Comparison of ENCODE assay signal across 7 cellular contexts in genomic region chr15:24078310-24079029, GRCh38.
"Had no signal": no experiment of that assay in that cellular context is flagged by ENCODE, and none has a peak within 500 bp of the region (broad histone marks: within the 10 kb centered on the region; RNA-seq: fewer than 3 reads in every experiment).

No MANE protein-coding gene starts in this region.

- DNase-seq: IMR-90, KBM-7, KG1 had no signal

- H3K4me3 ChIP-seq: K562 had no signal

- ATAC-seq: HepG2, K562 had no signal

- H3K27ac ChIP-seq: HL-60, KMS-11 had no signal
